In genomic region chr4:6567218-6567617, GRCh38 we compare ENCODE assay signal across 10 cellular contexts.
"Had no signal": no experiment of that assay in that cellular context is flagged by ENCODE, and none has a peak within 500 bp of the region (broad histone marks: within the 10 kb centered on the region; RNA-seq: fewer than 3 reads in every experiment).

No MANE protein-coding gene starts in this region.

- H3K27ac ChIP-seq: HL-60 had no signal

- H3K27ac Mint-ChIP-seq: GM23338, H9, HFFc6, IgD-negative memory B cell had no signal

- H3K9me3 Mint-ChIP-seq: GM23338, H9, IgD-negative memory B cell had no signal

- H3K4me1 Mint-ChIP-seq: GM23338 had no signal

- H3K4me3 ChIP-seq: GM23338 had no signal

- ATAC-seq: GM23338, HepG2 had no signal

- H3K4me3 Mint-ChIP-seq: GM23338, H9, HFFc6 had no signal

- H2AFZ ChIP-seq: GM23338 had no signal

- H3K36me3 Mint-ChIP-seq: IgD-negative memory B cell had no signal

- FAIRE-seq: H1, H54, HepG2 had no signal

- DNase-seq: H9, HCEC 1CT, HFFc6, KG1 had no signal

- H3K4me2 ChIP-seq: GM23338 had no signal
